Comparison of ENCODE assay signal across 8 cellular contexts in genomic region chr17:38730526-38731379, GRCh38. TPM values are rescaled to one million over a fixed set of nuclear protein-coding genes. Genes with fewer than 3 reads are reported as not detected.
DNase-seq lines count a peak whose midpoint lies in the region; TF ChIP-seq lines count a peak whose summit lies in the region.

No MANE protein-coding gene starts in this region.

- H3K9me3 ChIP-seq in SJCRH30 (replicated peaks) (no peaks in the 10 kb centered on the region), duodenal mucosa (ENCODE audit: control insufficient read depth in 1 of 2, low read length in 2 of 2) (no peaks in the 10 kb centered on the region), tibial artery (no peaks in the 10 kb centered on the region)

- no peak for TF ChIP-seq CTCF in HL-60 (IDR thresholded peaks at IDR 0.05; ENCODE audit: insufficient read depth, low read length)
- no peak for TF ChIP-seq CTCF in tibial artery (IDR thresholded peaks at IDR 0.05)

- peak overlapping the region; percentile 99 for H3K9ac ChIP-seq in duodenal mucosa (ENCODE audit: low read depth in 1 of 2, low read length in 2 of 2)

- H3K27ac ChIP-seq in HL-60 (replicated peaks) (peak overlapping the region; percentile 63), SJCRH30 (peak overlapping the region; percentile 35; the same call in 1 of the 2 replicates), duodenal mucosa (ENCODE audit: low read depth, low read length) (peak overlapping the region; percentile 92), tibial artery (peak overlapping the region; percentile 86 to 94)

- H3K4me3 ChIP-seq in HL-60 (replicated peaks; ENCODE audit: insufficient read depth, low read length): peak overlapping the region; percentile 81
- H3K4me3 ChIP-seq in SJCRH30: peak overlapping the region; percentile 68
- H3K4me3 ChIP-seq in duodenal mucosa (ENCODE audit: low read depth in 1 of 2, low read length in 2 of 2): peak overlapping the region; percentile 97 to 98
- H3K4me3 ChIP-seq in tibial artery: peak overlapping the region; percentile 68 to 79

- DNase-seq in CD1c-positive myeloid dendritic cell (ENCODE audit: extremely low spot score) (peak; percentile 37), HL-60 (ENCODE audit: low read depth in 1 of 2, low spot score in 1 of 2) (peak in 1 of 2 experiments; percentile 18), SJCRH30 (peak; percentile 83), lung microvascular endothelial cell (ENCODE audit: low read depth in 2 of 2) (peak; percentile 40 to 44), tibial artery (peak; percentile 65 to 91), pons (ENCODE audit: low spot score) (no peak)
- DNase-seq in activated CD4-positive, CD25-positive, alpha-beta regulatory T cell (lab: John Stamatoyannopoulos, UW): no peak

- H3K36me3 ChIP-seq in SJCRH30 (peaks cover 22% of the 10 kb centered on the region), duodenal mucosa (ENCODE audit: control insufficient read depth in 1 of 2, insufficient read depth in 2 of 2, low read length in 2 of 2) (peaks cover 2 to 17% of the 10 kb centered on the region in 2 donors), tibial artery (peaks cover 7 to 35% (median 20%) of the 10 kb centered on the region in 3 donors)

- H3K4me1 ChIP-seq in SJCRH30 (peaks cover 14% of the 10 kb centered on the region), duodenal mucosa (ENCODE audit: control insufficient read depth in 1 of 2, insufficient read depth in 2 of 2, low read length in 2 of 2) (peaks cover 67 to 77% of the 10 kb centered on the region in 2 donors), tibial artery (peaks cover 0 to 52% (median 43%) of the 10 kb centered on the region in 4 donors)

- H3K27me3 ChIP-seq in HL-60 (ENCODE audit: insufficient read depth, poor library complexity, severe bottlenecking): no peaks in the 10 kb centered on the region
- H3K27me3 ChIP-seq in SJCRH30: no peaks in the 10 kb centered on the region
- H3K27me3 ChIP-seq in duodenal mucosa (ENCODE audit: control insufficient read depth in 1 of 2, insufficient read depth in 2 of 2, low read length in 2 of 2): no peaks in the 10 kb centered on the region
- no peaks in the 10 kb centered on the region for H3K27me3 ChIP-seq in tibial artery

- intact Hi-C loops in tibial artery (cut with DNase I; ENCODE audit: low total_unique reads): loop anchor here (10.0 kb wide), 1 partner anchor 376 kb away; the partner anchor contains the start of gene SOCS7

RNA-seq across cellular contexts. Expression of gene CISD3, which starts 0.6 kb away (rescaled TPM):
- total RNA-seq in SJCRH30 (2014; rRNA removed; shearing (Covaris generic)): 11.6 and 14.5 TPM in 2 replicates
- 3.5 and 3.6 TPM in 2 replicates for total RNA-seq in lung microvascular endothelial cell

RNA-seq across cellular contexts. Expression of gene PCGF2, which starts 17.4 kb away (rescaled TPM):
- 10.7 and 13.8 TPM in 2 replicates for total RNA-seq in SJCRH30 (2014; rRNA removed; shearing (Covaris generic))
- total RNA-seq in lung microvascular endothelial cell: 3.7 and 3.8 TPM in 2 replicates

RNA-seq across cellular contexts. Expression of gene PSMB3, which starts 21.8 kb away (rescaled TPM):
- total RNA-seq in SJCRH30 (2014; rRNA removed; shearing (Covaris generic)): 239 and 280 TPM in 2 replicates
- total RNA-seq in lung microvascular endothelial cell: 354 and 411 TPM in 2 replicates

RNA-seq across cellular contexts. Expression of gene MLLT6, which starts 25.7 kb away (rescaled TPM):
- total RNA-seq in SJCRH30 (2014; rRNA removed; shearing (Covaris generic)): 24.2 and 35.5 TPM in 2 replicates
- 12.0 and 17.3 TPM in 2 replicates for total RNA-seq in lung microvascular endothelial cell

RNA-seq across cellular contexts. Expression of gene EPOP, which starts 56.0 kb away (rescaled TPM):
- total RNA-seq in SJCRH30 (2014; rRNA removed; shearing (Covaris generic)): 6.1 and 6.6 TPM in 2 replicates
- 0.40 and 0.87 TPM in 2 replicates for total RNA-seq in lung microvascular endothelial cell

Comparison
In these comparisons a context has a peak if more than half of its experiments do, and no peak if none do; other contexts are left out.
1. DNase-seq: peak in CD1c-positive myeloid dendritic cell (single experiment), SJCRH30 (2 of 2), lung microvascular endothelial cell (2 of 2) and tibial artery (2 of 2); none in activated CD4-positive, CD25-positive, alpha-beta regulatory T cell (0 of 4) and pons (single experiment).
2. H3K27ac ChIP-seq: peak in every context shown above with its lines; median percentile 92 in duodenal mucosa; 90 in tibial artery; 63 in HL-60; 35 in SJCRH30.
3. Peak in every context shown above with its lines, with median percentiles within 50 percentile points of each other: H3K4me3 ChIP-seq.